In the genomic region with DNA sequence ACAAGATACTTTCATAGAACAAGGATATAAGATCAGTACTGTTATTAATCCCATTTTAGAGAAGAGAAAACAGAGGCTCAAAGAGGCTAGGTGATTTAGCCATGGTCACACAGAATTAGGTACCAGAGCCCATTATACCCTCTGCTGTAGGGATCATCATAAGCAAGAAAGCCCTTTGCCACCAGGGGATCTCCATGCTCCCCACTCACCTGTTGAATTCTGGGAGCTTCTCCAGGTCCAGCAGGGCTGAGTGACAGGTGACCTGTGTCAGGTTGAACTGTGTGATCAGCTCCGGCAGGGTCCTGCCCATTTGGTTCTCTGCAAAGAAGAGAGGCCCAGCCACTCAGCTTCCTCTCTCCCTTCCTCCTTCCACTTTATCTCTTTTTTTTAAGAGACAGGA, we compare ENCODE assay signal across 29 cellular contexts.
"Had no signal": no experiment of that assay in that cellular context is flagged by ENCODE, and none has a peak within 500 bp of the region (broad histone marks: within the 10 kb centered on the region; RNA-seq: fewer than 3 reads in every experiment).

No MANE protein-coding gene starts in this region.

- H3K4me1 ChIP-seq: colonic mucosa, esophagus muscularis mucosa, esophagus squamous epithelium, foreskin keratinocyte, gastrocnemius medialis, gastroesophageal sphincter had no signal

- FAIRE-seq: colon, endometrium, endothelial cell of umbilical vein, frontal cortex had no signal

- H3K4me3 ChIP-seq: colonic mucosa, coronary artery, dorsolateral prefrontal cortex, esophagus muscularis mucosa, esophagus squamous epithelium, gastrocnemius medialis, gastroesophageal sphincter, heart left ventricle, heart right ventricle had no signal

- H3K9me3 Mint-ChIP-seq: dendritic cell treated with granulocyte-macrophage colony-stimulating factor and Interleukin-4, amounts not matched to agents 40 ng/mL and 50 ng/mL, for 4 days; effector memory CD8-positive, alpha-beta T cell; endodermal cell had no signal

- H3K27me3 ChIP-seq: colonic mucosa, dorsolateral prefrontal cortex, esophagus muscularis mucosa, esophagus squamous epithelium, foreskin keratinocyte, gastrocnemius medialis, gastroesophageal sphincter, heart left ventricle, heart right ventricle had no signal

- H3K4me1 Mint-ChIP-seq: endodermal cell had no signal

- H3K27ac Mint-ChIP-seq: dendritic cell treated with granulocyte-macrophage colony-stimulating factor and Interleukin-4, amounts not matched to agents 40 ng/mL and 50 ng/mL, for 4 days; effector memory CD8-positive, alpha-beta T cell; endodermal cell had no signal

- H3K9me3 ChIP-seq: colonic mucosa, esophagus muscularis mucosa, esophagus squamous epithelium, gastrocnemius medialis, gastroesophageal sphincter, heart left ventricle, heart right ventricle had no signal

- ATAC-seq: effector memory CD8-positive, alpha-beta T cell; esophagus mucosa; foreskin keratinocyte; gastrocnemius medialis; gastroesophageal sphincter; heart left ventricle; heart right ventricle had no signal

- DNase-seq: colonic mucosa; cortex of kidney; dermis blood vessel endothelial cell; dorsolateral prefrontal cortex; effector CD4-positive, alpha-beta T cell; effector CD8-positive, alpha-beta T cell; effector memory CD4-positive, alpha-beta T cell; effector memory CD8-positive, alpha-beta T cell; endodermal cell; erythroblast; esophagus squamous epithelium; foreskin fibroblast; foreskin keratinocyte; foreskin melanocyte; gastrocnemius medialis; glutamatergic neuron; head of caudate nucleus; heart left ventricle; heart right ventricle had no signal

- H3K27me3 Mint-ChIP-seq: dendritic cell treated with granulocyte-macrophage colony-stimulating factor and Interleukin-4, amounts not matched to agents 40 ng/mL and 50 ng/mL, for 4 days; effector memory CD8-positive, alpha-beta T cell had no signal

- H3K4me3 Mint-ChIP-seq: dendritic cell treated with granulocyte-macrophage colony-stimulating factor and Interleukin-4, amounts not matched to agents 40 ng/mL and 50 ng/mL, for 4 days; effector memory CD8-positive, alpha-beta T cell; endodermal cell had no signal

- H3K27ac ChIP-seq: colonic mucosa, coronary artery, dorsolateral prefrontal cortex, epithelial cell of prostate, esophagus muscularis mucosa, esophagus squamous epithelium, foreskin keratinocyte, gastrocnemius medialis, gastroesophageal sphincter, heart left ventricle, heart right ventricle had no signal
